In the genomic region with DNA sequence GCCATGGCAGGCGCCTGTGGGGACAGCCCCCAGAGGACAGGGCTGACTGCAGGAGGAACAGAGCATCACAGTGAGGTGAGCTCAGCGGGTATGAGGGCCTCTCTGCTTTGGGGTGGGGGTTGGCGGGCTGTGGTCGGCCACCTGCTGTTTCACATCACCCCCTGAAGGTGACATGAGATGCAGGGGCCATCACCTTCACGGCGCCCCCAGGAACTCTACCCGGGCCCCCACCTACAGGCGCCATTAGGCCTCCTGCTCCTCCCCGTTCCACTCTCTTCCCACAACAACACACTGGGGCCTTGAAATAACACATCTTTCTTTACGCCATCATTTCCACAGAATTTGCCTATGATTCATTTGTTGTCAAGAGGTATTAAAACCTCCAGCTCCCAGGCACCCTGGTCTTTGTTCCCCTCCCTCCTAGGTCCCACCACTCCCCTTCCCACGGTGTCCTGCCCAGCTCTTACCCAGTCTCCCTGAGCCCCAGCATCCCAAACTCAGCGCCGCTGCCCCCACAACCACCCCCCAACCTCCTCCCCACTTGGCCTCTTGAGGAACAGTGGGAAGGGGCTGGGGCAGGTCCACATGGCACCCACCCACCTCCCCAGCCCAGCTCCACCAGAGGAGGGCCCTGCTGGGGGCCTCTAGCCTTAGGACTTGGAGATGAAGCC, we compare ENCODE assay signal across 9 cellular contexts. TPM values are rescaled to one million over a fixed set of nuclear protein-coding genes. Genes with fewer than 3 reads are reported as not detected.
A peak's percentile ranks its signal among the peaks of the same experiment; 100 is the strongest.
DNase-seq lines count a peak whose midpoint lies in the region; ATAC-seq and TF ChIP-seq lines count a peak whose summit lies in the region.
"Had no signal": no experiment of that assay in that cellular context is flagged by ENCODE, and none has a peak within 500 bp of the region (broad histone marks: within the 10 kb centered on the region; RNA-seq: fewer than 3 reads in every experiment).

No MANE protein-coding gene starts in this region.

- no peaks in the 10 kb centered on the region for H3K27me3 ChIP-seq in mammary epithelial cell (ENCODE audit: insufficient read depth, low read length)

- TF ChIP-seq CTCF in mammary epithelial cell (conservative IDR thresholded peaks at IDR 0.05 in 1 of 2, IDR thresholded peaks at IDR 0.05 in 1 of 2; ENCODE audit: extremely low read depth in 1 of 2, insufficient read depth in 1 of 2, low read depth in 1 of 2, low read length in 2 of 2) = no peak

- H3K4me3 Mint-ChIP-seq in stimulated activated naive B cell treated with anti-CD40 and anti-IgM and Interleukin-4, amounts not matched to agents 10 μg/mL and 1 μg/mL and 100 μg/mL, for 72 hours = peak overlapping the region; percentile 11 to 21

- intact Hi-C loops in mammary epithelial cell (cut with micrococcal nuclease) = no loop called here

- peaks cover 55 to 84% of the 10 kb centered on the region in 2 donors for H3K4me1 Mint-ChIP-seq in stimulated activated naive B cell treated with anti-CD40 and anti-IgM and Interleukin-4, amounts not matched to agents 10 μg/mL and 1 μg/mL and 100 μg/mL, for 72 hours

- H3K4me2 ChIP-seq in mammary epithelial cell (ENCODE audit: insufficient read depth, low read depth, low read length) = no peak overlapping the region

- peak; percentile 90 to 92 for ATAC-seq in stimulated activated naive B cell treated with anti-CD40 and anti-IgM and Interleukin-4, amounts not matched to agents 10 μg/mL and 1 μg/mL and 100 μg/mL, for 72 hours (replicated peaks)
- no peak for ATAC-seq in HG03196 (IDR thresholded peaks at IDR 0.05; ENCODE audit: unreplicated experiment)

- no peaks in the 10 kb centered on the region for H3K79me2 ChIP-seq in mammary epithelial cell (ENCODE audit: insufficient read depth, low read length)

- H3K9me3 Mint-ChIP-seq in stimulated activated naive B cell treated with anti-CD40 and anti-IgM and Interleukin-4, amounts not matched to agents 10 μg/mL and 1 μg/mL and 100 μg/mL, for 72 hours = no peaks in the 10 kb centered on the region

- DNase-seq in activated T-cell treated with anti-CD3 and anti-CD28 coated beads for 24 hours (ENCODE audit: low read depth) (peak; percentile 74), activated T-cell treated with anti-CD3 and anti-CD28 coated beads for 4 hours (no peak), germinal center (ENCODE audit: low spot score) (peak; percentile 80), cerebellum (ENCODE audit: low spot score) (no peak), mammary epithelial cell (no peak)
- peak; percentile 43 to 69 for DNase-seq in activated CD4-positive, alpha-beta T cell treated with anti-CD3 and anti-CD28 coated beads, Interleukin-2, amount 50 U/mL, for 24 hours (ENCODE audit: low read depth in 1 of 2, low spot score in 1 of 2)
- DNase-seq in stimulated activated naive B cell treated with anti-CD40 and anti-IgM and Interleukin-4, amounts not matched to agents 10 μg/mL and 1 μg/mL and 100 μg/mL, for 72 hours = peak; percentile 65

- peaks cover 35% of the 10 kb centered on the region for H3K4me1 ChIP-seq in mammary epithelial cell (ENCODE audit: insufficient read depth, low read length)

- WGBS in mammary epithelial cell (ENCODE audit: low coverage, missing lambda C conversion rate) = 94% methylated on average over 5 of the region's 13 CpGs

- no TSS peak for BruUV-seq in mammary epithelial cell (replicated peaks; lab: Mats Ljungman, UMichigan)

- dilution Hi-C loops in mammary epithelial cell (cut with HindIII; ENCODE audit: low sequenced_read_pairs) = no loop called here

- in situ Hi-C loops in mammary epithelial cell (cut with MboI; ENCODE audit: low sequenced_read_pairs in 2 of 2) = loop anchor here (10.0 kb wide), 1 partner anchor 118 kb away; no protein-coding TSS in a partner anchor

- H3K9ac ChIP-seq in mammary epithelial cell (ENCODE audit: insufficient read depth, low read length) = no peak overlapping the region

- no peaks in the 10 kb centered on the region for H4K20me1 ChIP-seq in mammary epithelial cell (ENCODE audit: insufficient read depth, low read length)

- H3K27ac Mint-ChIP-seq in stimulated activated naive B cell treated with anti-CD40 and anti-IgM and Interleukin-4, amounts not matched to agents 10 μg/mL and 1 μg/mL and 100 μg/mL, for 72 hours = peak overlapping the region; percentile 91

- no peaks in the 10 kb centered on the region for H3K36me3 Mint-ChIP-seq in stimulated activated naive B cell treated with anti-CD40 and anti-IgM and Interleukin-4, amounts not matched to agents 10 μg/mL and 1 μg/mL and 100 μg/mL, for 72 hours

- no peak overlapping the region for H3K27ac ChIP-seq in mammary epithelial cell (ENCODE audit: insufficient read depth, low read depth, low read length)
- H3K27ac ChIP-seq: SK-N-MC had no signal

- H3K9me3 ChIP-seq in mammary epithelial cell (replicated peaks; ENCODE audit: insufficient read depth, low read length) = no peaks in the 10 kb centered on the region

- H2AFZ ChIP-seq in mammary epithelial cell (ENCODE audit: low read depth, low read length) = no peak overlapping the region

- no peak overlapping the region for H3K4me3 ChIP-seq in mammary epithelial cell (replicated peaks in 1 of 3; ENCODE audit: insufficient read depth in 1 of 3, low read depth in 2 of 3, low read length in 3 of 3)
- H3K4me3 ChIP-seq: SK-N-MC had no signal

- CTCF ChIA-PET in mammary epithelial cell (lab: Charles Lee; ENCODE audit: low non-redundant PET) = no interaction called here

- no peaks in the 10 kb centered on the region for H3K36me3 ChIP-seq in mammary epithelial cell (ENCODE audit: insufficient read depth, low read length)

- no peaks in the 10 kb centered on the region for H3K27me3 Mint-ChIP-seq in stimulated activated naive B cell treated with anti-CD40 and anti-IgM and Interleukin-4, amounts not matched to agents 10 μg/mL and 1 μg/mL and 100 μg/mL, for 72 hours

RNA-seq across cellular contexts. Expression of a gene that starts 12.7 kb away (rescaled TPM):
- total RNA-seq in cerebellum = 12.1 TPM
- total RNA-seq in mammary epithelial cell = 10 to 100 TPM; 17.7 to 72.1 TPM
- polyA plus RNA-seq in mammary epithelial cell = 30.5 TPM
- 96.1 TPM for polyA minus RNA-seq in mammary epithelial cell

RNA-seq across cellular contexts. Expression of a gene that starts 59.4 kb away (rescaled TPM):
- total RNA-seq in cerebellum = 7.8 TPM
- total RNA-seq in mammary epithelial cell = 10 to 100 TPM; 22.0 to 29.3 TPM
- polyA plus RNA-seq in mammary epithelial cell = 11.8 TPM
- polyA minus RNA-seq in mammary epithelial cell = 22.0 TPM

Comparison
In these comparisons a context has a peak if more than half of its experiments do, and no peak if none do; other contexts are left out.
1. DNase-seq: peak in activated T-cell treated with anti-CD3 and anti-CD28 coated beads for 24 hours (single experiment), activated CD4-positive, alpha-beta T cell treated with anti-CD3 and anti-CD28 coated beads, Interleukin-2, amount 50 U/mL, for 24 hours (2 of 2), germinal center (single experiment) and stimulated activated naive B cell treated with anti-CD40 and anti-IgM and Interleukin-4, amounts not matched to agents 10 μg/mL and 1 μg/mL and 100 μg/mL, for 72 hours (single experiment); none in activated T-cell treated with anti-CD3 and anti-CD28 coated beads for 4 hours (single experiment), cerebellum (single experiment) and mammary epithelial cell (single experiment).